8 cellular contexts compared by ENCODE assay signal in the genomic region with DNA sequence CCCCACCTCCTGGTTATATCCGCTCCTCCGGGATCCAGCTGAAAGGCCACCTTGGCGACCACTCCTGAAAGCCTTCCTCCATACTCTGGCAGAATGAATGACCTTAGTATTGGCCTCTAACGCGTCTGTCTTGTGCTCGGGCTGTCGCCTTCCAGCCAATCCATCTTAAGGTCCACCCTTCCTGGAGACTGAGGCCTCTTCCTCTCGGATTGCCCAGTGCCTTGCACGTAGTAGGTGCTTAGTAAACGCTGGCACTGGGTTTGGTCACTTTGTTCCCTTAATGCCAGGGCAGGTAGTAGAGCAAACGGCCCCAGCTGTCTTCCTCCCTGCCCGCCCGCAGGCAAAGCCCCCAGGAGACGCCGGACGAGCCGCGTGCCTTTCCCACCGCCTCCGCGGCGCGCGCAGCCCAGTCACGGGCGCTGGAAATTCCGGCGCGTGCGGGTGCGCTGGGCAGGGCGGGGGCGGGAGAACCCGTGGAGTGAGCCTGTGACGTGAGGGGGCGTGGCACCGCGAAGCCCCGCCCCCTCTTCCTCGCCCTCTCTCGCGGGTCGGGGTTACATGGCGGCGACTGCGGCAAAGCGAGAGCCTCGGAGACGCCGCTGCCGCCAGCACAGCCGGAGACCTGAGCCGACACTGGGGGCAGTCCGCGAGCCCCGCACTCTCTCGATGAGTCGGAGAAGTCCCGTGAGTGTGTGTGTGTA. TPM values are rescaled to one million over a fixed set of nuclear protein-coding genes. Genes with fewer than 3 reads are reported as not detected.
DNase-seq lines count a peak whose midpoint lies in the region; ATAC-seq and TF ChIP-seq lines count a peak whose summit lies in the region.

MAPK6 (plus strand) TSS at position 527 of the 701 bp plus-strand sequence. CDS start 27,242 bp downstream, outside the sequence.

- no peaks in the 10 kb centered on the region for H3K9me3 ChIP-seq in CD8-positive, alpha-beta T cell (ENCODE audit: low read length)
- H3K9me3 ChIP-seq in effector memory CD4-positive, alpha-beta T cell (ENCODE audit: control insufficient read depth, low read length) = no peaks in the 10 kb centered on the region
- no peaks in the 10 kb centered on the region for H3K9me3 ChIP-seq in mesenchymal stem cell (ENCODE audit: control insufficient read depth, low read length)

- peak within 1 kb of the TSS in 1 of 2 experiments; percentile 98 for H3K14ac ChIP-seq in mesenchymal stem cell (ENCODE audit: low read length in 2 of 2)

- H3K4me2 ChIP-seq in mesenchymal stem cell (ENCODE audit: low read length, poor library complexity, severe bottlenecking) = peak within 1 kb of the TSS; percentile 82

- peak; percentile 87 for ATAC-seq in CD8-positive, alpha-beta T cell
- ATAC-seq in GM19452 (IDR thresholded peaks at IDR 0.05; ENCODE audit: unreplicated experiment) = peak; percentile 74

- peaks cover 29% of the 10 kb centered on the region for H3K4me1 ChIP-seq in CD8-positive, alpha-beta T cell (ENCODE audit: insufficient read depth, low read length)
- H3K4me1 ChIP-seq in effector memory CD4-positive, alpha-beta T cell (ENCODE audit: control insufficient read depth, insufficient read depth, low read length, poor library complexity, severe bottlenecking) = peaks cover 8% of the 10 kb centered on the region
- H3K4me1 ChIP-seq in mesenchymal stem cell (ENCODE audit: control insufficient read depth, insufficient read depth, low read depth, low read length) = peaks cover 13% of the 10 kb centered on the region

- H3K27ac Mint-ChIP-seq in CD8-positive, alpha-beta T cell = peak within 1 kb of the TSS; percentile 99

- peak within 1 kb of the TSS; percentile 93 for H4K8ac ChIP-seq in mesenchymal stem cell (ENCODE audit: low read length)

- peak within 1 kb of the TSS; percentile 100 for H3K9ac ChIP-seq in mesenchymal stem cell (ENCODE audit: low read length)

- peak within 1 kb of the TSS; percentile 68 for H2AFZ ChIP-seq in mesenchymal stem cell (ENCODE audit: low read depth, low read length)

- H3K36me3 Mint-ChIP-seq in CD8-positive, alpha-beta T cell = peaks cover 8% of the 10 kb centered on the region

- H3K18ac ChIP-seq in mesenchymal stem cell (ENCODE audit: low read depth in 1 of 2, low read length in 2 of 2) = peak within 1 kb of the TSS; percentile 92 to 99

- POLR2A ChIA-PET in CD8-positive, alpha-beta T cell (lab: Charles Lee) = interaction anchor here (5.5 kb wide), 1 partner anchor 47 kb away, joined by 20 read pairs; the partner anchor contains the start of gene LEO1
- POLR2A ChIA-PET in activated CD8-positive, alpha-beta memory T cell treated with anti-CD3 and anti-CD28 coated beads for 36 hours (lab: Charles Lee) = interaction anchor here (0.7 kb wide), 1 partner anchor 12 kb away, joined by 3 read pairs; no protein-coding TSS in a partner anchor

- H2BK15ac ChIP-seq in mesenchymal stem cell (ENCODE audit: low read depth, poor library complexity, severe bottlenecking) = peak within 1 kb of the TSS; percentile 89

- no peak for TF ChIP-seq CTCF in CD8-positive, alpha-beta T cell (IDR thresholded peaks at IDR 0.05)

- peak within 1 kb of the TSS; percentile 95 for H2BK5ac ChIP-seq in mesenchymal stem cell (ENCODE audit: low read depth, low read length, poor library complexity, severe bottlenecking)

- peak within 1 kb of the TSS; percentile 60 to 96 for H2BK12ac ChIP-seq in mesenchymal stem cell (ENCODE audit: low read length in 2 of 2)

- peak within 1 kb of the TSS in 1 of 2 experiments; percentile 69 for H3K23ac ChIP-seq in mesenchymal stem cell (ENCODE audit: low read length in 2 of 2)

- H4K91ac ChIP-seq in mesenchymal stem cell (ENCODE audit: low read length) = peak within 1 kb of the TSS; percentile 98

- no peaks in the 10 kb centered on the region for H3K79me1 ChIP-seq in mesenchymal stem cell (replicated peaks; ENCODE audit: low read length, poor library complexity, severe bottlenecking)

- H3K4me3 ChIP-seq in CD8-positive, alpha-beta T cell (ENCODE audit: low read depth, low read length) = peak within 1 kb of the TSS; percentile 84
- H3K4me3 ChIP-seq in effector memory CD4-positive, alpha-beta T cell (ENCODE audit: insufficient read depth, low read depth, low read length, poor library complexity, severe bottlenecking) = peak within 1 kb of the TSS; percentile 69
- peak within 1 kb of the TSS; percentile 92 to 93 for H3K4me3 ChIP-seq in mesenchymal stem cell (ENCODE audit: insufficient read depth in 1 of 2, low read depth in 1 of 2, low read length in 2 of 2)

- intact Hi-C loops in CD8-positive, alpha-beta T cell (cut with DNase I, micrococcal nuclease) = loop anchor here (1.0 to 5.0 kb wide), 6 partner anchors 27 to 663 kb away; partner anchors contain the start of genes LEO1 (in 2 of the 2) and ARPP19 (in 1 of the 2)

- peak within 1 kb of the TSS; percentile 97 for H3K4me3 Mint-ChIP-seq in CD8-positive, alpha-beta T cell

- H3K27ac ChIP-seq in CD8-positive, alpha-beta T cell (ENCODE audit: low read depth, low read length) = peak within 1 kb of the TSS; percentile 74
- peak within 1 kb of the TSS; percentile 84 for H3K27ac ChIP-seq in effector memory CD4-positive, alpha-beta T cell (ENCODE audit: insufficient read depth, low read length, poor library complexity, severe bottlenecking)
- H3K27ac ChIP-seq in mesenchymal stem cell (ENCODE audit: low read length, poor library complexity, severe bottlenecking) = peak within 1 kb of the TSS; percentile 92

- H3K27me3 Mint-ChIP-seq in CD8-positive, alpha-beta T cell (ENCODE audit: low read depth) = no peaks in the 10 kb centered on the region

- H2BK120ac ChIP-seq in mesenchymal stem cell (ENCODE audit: low read depth, low read length) = peak within 1 kb of the TSS; percentile 97

- H3K4me1 Mint-ChIP-seq in CD8-positive, alpha-beta T cell (ENCODE audit: low read depth) = peaks cover 35% of the 10 kb centered on the region

- 9% methylated on average over 30 of the region's 59 CpGs for WGBS in mesenchymal stem cell

- H2AK5ac ChIP-seq in mesenchymal stem cell (ENCODE audit: low read length, severe bottlenecking) = peak within 1 kb of the TSS; percentile 81

- H3K4ac ChIP-seq in mesenchymal stem cell (ENCODE audit: low read depth in 1 of 2, low read length in 2 of 2) = peak within 1 kb of the TSS; percentile 87 to 94

- no peaks in the 10 kb centered on the region for H3K36me3 ChIP-seq in CD8-positive, alpha-beta T cell (ENCODE audit: insufficient read depth, low read length)
- no peaks in the 10 kb centered on the region for H3K36me3 ChIP-seq in effector memory CD4-positive, alpha-beta T cell (ENCODE audit: control insufficient read depth, insufficient read depth, low read length)
- H3K36me3 ChIP-seq in mesenchymal stem cell (ENCODE audit: control insufficient read depth in 1 of 2, insufficient read depth in 2 of 2, low read depth in 1 of 2, low read length in 2 of 2) = no peaks in the 10 kb centered on the region

- DNase-seq in CD8-positive, alpha-beta T cell = peak; percentile 89 to 95 (median 90)
- DNase-seq in HK-2 (ENCODE audit: unreplicated experiment) (peak; percentile 87), NK-92 (lab: John Stamatoyannopoulos, UW; ENCODE audit: unreplicated experiment) (peak; percentile 64), mesenchymal stem cell (peak; percentile 94)
- peak; percentile 89 to 93 (median 91) for DNase-seq in effector memory CD4-positive, alpha-beta T cell
- peak; percentile 87 for DNase-seq in stimulated activated CD8-positive, alpha-beta memory T cell treated with anti-CD3 and anti-CD28 coated beads, Interleukin-12 subunit alpha, Interleukin-12 subunit beta, amount 100 ng/mL, for 24 hours (ENCODE audit: extremely low read depth)

- H3K27me3 ChIP-seq in CD8-positive, alpha-beta T cell (ENCODE audit: insufficient read depth, low read length) = no peaks in the 10 kb centered on the region
- no peaks in the 10 kb centered on the region for H3K27me3 ChIP-seq in effector memory CD4-positive, alpha-beta T cell (replicated peaks; ENCODE audit: control insufficient read depth, insufficient read depth, low read length, poor library complexity, severe bottlenecking)
- no peaks in the 10 kb centered on the region for H3K27me3 ChIP-seq in mesenchymal stem cell (ENCODE audit: control insufficient read depth in 1 of 2, insufficient read depth in 1 of 2, low read length in 2 of 2)

- H3K9me3 Mint-ChIP-seq in CD8-positive, alpha-beta T cell = no peaks in the 10 kb centered on the region

- CTCF ChIA-PET in CD8-positive, alpha-beta T cell (lab: Charles Lee) = no interaction called here
- CTCF ChIA-PET in activated CD8-positive, alpha-beta memory T cell treated with anti-CD3 and anti-CD28 coated beads for 36 hours (lab: Charles Lee) = no interaction called here

RNA-seq across cellular contexts. Expression of gene MAPK6, which starts in this region (rescaled TPM):
- 10 to 100 TPM; 39.8 to 42.5 TPM for total RNA-seq in CD8-positive, alpha-beta T cell
- total RNA-seq in activated CD8-positive, alpha-beta memory T cell treated with anti-CD3 and anti-CD28 coated beads for 36 hours = 10 to 100 TPM; 90.4 to 92.9 TPM
- polyA plus RNA-seq in mesenchymal stem cell (2013, experiment 1 of 2) = 52.4 TPM
- polyA plus RNA-seq in mesenchymal stem cell (2013, experiment 2 of 2) = 53.5 TPM

Comparison
In these comparisons a context has a peak if more than half of its experiments do, and no peak if none do; other contexts are left out.
1. Peak in every context shown above with its lines: DNase-seq, ATAC-seq, H3K4me3 ChIP-seq and H3K27ac ChIP-seq.